ENCODE assay signal across 9 cellular contexts in genomic region chr11:95925011-95925410, GRCh38. TPM values are rescaled to one million over a fixed set of nuclear protein-coding genes. Genes with fewer than 3 reads are reported as not detected.
DNase-seq lines count a peak whose midpoint lies in the region; ATAC-seq, FAIRE-seq and TF ChIP-seq lines count a peak whose summit lies in the region.
"Had no signal": no experiment of that assay in that cellular context is flagged by ENCODE, and none has a peak within 500 bp of the region (broad histone marks: within the 10 kb centered on the region; RNA-seq: fewer than 3 reads in every experiment).

No MANE protein-coding gene starts in this region.

- no peak overlapping the region for H2AFZ ChIP-seq in ACC112 (ENCODE audit: low read length, unreplicated experiment)

- H3K79me2 ChIP-seq in ACC112 (ENCODE audit: control insufficient read depth, insufficient read depth, low read length, unreplicated experiment) = peaks cover 43% of the 10 kb centered on the region

- H3K9me3 ChIP-seq in HEK293 (ENCODE audit: control insufficient read depth, insufficient read depth, low read depth, low read length) (no peaks in the 10 kb centered on the region), left lung (no peaks in the 10 kb centered on the region)

- no peaks in the 10 kb centered on the region for H3K9me3 Mint-ChIP-seq in activated naive CD8-positive, alpha-beta T cell (ENCODE audit: low read depth)

- H3K27me3 Mint-ChIP-seq in activated naive CD8-positive, alpha-beta T cell = no peaks in the 10 kb centered on the region

- peak overlapping the region; percentile 100 for H3K4me3 Mint-ChIP-seq in activated naive CD8-positive, alpha-beta T cell

- H3K4me1 Mint-ChIP-seq in activated naive CD8-positive, alpha-beta T cell (ENCODE audit: low read depth) = peaks cover 37% of the 10 kb centered on the region

- intact Hi-C loops in left lung (cut with DNase I) = no loop called here

- H3K27ac ChIP-seq in ACC112 (ENCODE audit: low read depth, low read length) (peak overlapping the region; percentile 83), HEK293 (ENCODE audit: extremely low read depth, low read depth, low read length) (no peak overlapping the region), left lung (peak overlapping the region in 1 of 2 donors; percentile 95)

- TF ChIP-seq CTCF in HEK293 (tag by site-specific recombination; IDR thresholded peaks at IDR 0.05) (no peak), left lung (IDR thresholded peaks at IDR 0.05) (no peak)

- peak overlapping the region; percentile 75 for H3K27ac Mint-ChIP-seq in activated naive CD8-positive, alpha-beta T cell

- POLR2A ChIA-PET in HEK293 (lab: Yijun Ruan, JAX) = interaction anchor here (1.6 to 3.0 kb wide), 2 partner anchors 134 to 463 kb away, joined by 3 to 11 read pairs; partner anchors contain the start of gene CEP57

- H3K36me3 ChIP-seq in ACC112 (ENCODE audit: insufficient read depth, low read length) = no peaks in the 10 kb centered on the region
- H3K36me3 ChIP-seq in HEK293 (ENCODE audit: control insufficient read depth in 2 of 2, insufficient read depth in 1 of 2, low read length in 2 of 2) = no peaks in the 10 kb centered on the region
- H3K36me3 ChIP-seq in left lung = no peaks in the 10 kb centered on the region

- peak; percentile 12 for ATAC-seq in left lung
- ATAC-seq in HG02759 (IDR thresholded peaks at IDR 0.05; ENCODE audit: unreplicated experiment) = no peak
- ATAC-seq in HG03196 (IDR thresholded peaks at IDR 0.05; ENCODE audit: unreplicated experiment) = no peak

- H3K27me3 ChIP-seq in ACC112 (ENCODE audit: insufficient read depth, low read length) (no peaks in the 10 kb centered on the region), left lung (no peaks in the 10 kb centered on the region)

- peaks cover 4% of the 10 kb centered on the region for H3K36me3 Mint-ChIP-seq in activated naive CD8-positive, alpha-beta T cell

- no peak for FAIRE-seq in GM12891 (lab: Jason Lieb, UNC)
- FAIRE-seq: colon had no signal

- TF ChIP-seq POLR2A in GM12891 (IDR thresholded peaks at IDR 0.05; ENCODE audit: low read depth, low read length) = no peak

- H3K4me1 ChIP-seq in ACC112 (ENCODE audit: control insufficient read depth, insufficient read depth, low read length, unreplicated experiment) = peaks cover 25% of the 10 kb centered on the region
- H3K4me1 ChIP-seq in HEK293 (ENCODE audit: control insufficient read depth, insufficient read depth, low read length) = no peaks in the 10 kb centered on the region
- peaks cover 4 to 20% of the 10 kb centered on the region in 2 donors for H3K4me1 ChIP-seq in left lung

- H3K4me3 ChIP-seq in ACC112 (ENCODE audit: low read depth, low read length) = peak overlapping the region; percentile 89
- H3K4me3 ChIP-seq in HEK293 (ENCODE audit: low read depth, low read length) = peak overlapping the region; percentile 9; the same call in 1 of the 2 replicates
- peak overlapping the region in 1 of 2 donors; percentile 89 for H3K4me3 ChIP-seq in left lung

- DNase-seq in left lung (no peak), GM12891 (ENCODE audit: insufficient read length, low spot score) (no peak), NCI-H1105 (lab: John Stamatoyannopoulos, UW) (no peak)

- CTCF ChIA-PET in HEK293 (lab: Yijun Ruan, JAX) = interaction anchor here (0.7 kb wide), 2 partner anchors 283 to 302 kb away, joined by 3 to 6 read pairs; no protein-coding TSS in a partner anchor

TF ChIP-seq in HEK293, 187 proteins besides CTCF, POLR2A, EP300 and RAD21:
- TF ChIP-seq ZNF792 (tag by site-specific recombination; IDR thresholded peaks at IDR 0.05) (no peak), TRIM28 (IDR thresholded peaks at IDR 0.05; ENCODE audit: borderline replicate concordance, low read length) (no peak), ZNF433 (tag by site-specific recombination; IDR thresholded peaks at IDR 0.05; ENCODE audit: low read depth) (no peak), PRDM1 (tag by site-specific recombination; IDR thresholded peaks at IDR 0.05) (no peak), ZNF112 (tag by site-specific recombination; IDR thresholded peaks at IDR 0.05) (no peak), FEZF1 (tag by site-specific recombination; IDR thresholded peaks at IDR 0.05) (no peak), HOXD13 (CRISPR knock-in tag; IDR thresholded peaks at IDR 0.05; ENCODE audit: borderline replicate concordance) (no peak)

TF ChIP-seq in GM12891, 5 proteins besides CTCF, POLR2A, EP300 and RAD21:
- TF ChIP-seq POU2F2 (IDR thresholded peaks at IDR 0.05; ENCODE audit: low read depth, low read length) = no peak
- no peak for TF ChIP-seq SPI1 (IDR thresholded peaks at IDR 0.05; ENCODE audit: low read depth, low read length)
- TF ChIP-seq PAX5 (IDR thresholded peaks at IDR 0.05; ENCODE audit: insufficient read depth, low read length, severe bottlenecking) = no peak
- TF ChIP-seq POLR2AphosphoS5 (IDR thresholded peaks at IDR 0.05; ENCODE audit: low read depth, low read length) = no peak
- TF ChIP-seq TAF1 (IDR thresholded peaks at IDR 0.05; ENCODE audit: low read depth, low read length) = no peak

RNA-seq across cellular contexts. Expression of gene MTMR2, which starts 1.1 kb away (rescaled TPM):
- total RNA-seq in left lung = 10 to 100 TPM; 33.3 to 35.7 TPM
- polyA plus RNA-seq in GM12891 (2012; ENCODE audit: low read depth, missing spikeins) = 12.3 TPM
